16 cellular contexts compared by ENCODE assay signal in the genomic region with DNA sequence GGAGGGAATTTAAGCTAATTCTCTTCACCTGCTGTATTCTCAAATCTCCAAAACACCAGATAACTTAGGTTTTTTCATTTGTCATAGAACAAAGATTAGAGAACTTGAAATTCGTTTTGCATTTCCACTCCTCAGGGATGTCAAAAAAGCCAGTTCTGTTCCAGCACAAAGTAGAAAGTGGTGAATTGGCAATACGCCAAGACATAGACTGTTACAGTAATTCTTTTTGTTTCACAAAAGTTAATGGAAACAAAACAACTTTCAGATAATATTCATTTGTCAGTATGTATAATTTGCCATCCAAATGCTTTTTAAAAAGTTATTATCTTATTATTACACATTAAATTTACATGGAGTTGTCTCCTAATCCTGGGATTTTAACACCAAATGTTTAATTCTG. TPM values are rescaled to one million over a fixed set of nuclear protein-coding genes. Genes with fewer than 3 reads are reported as not detected.
"Had no signal": no experiment of that assay in that cellular context is flagged by ENCODE, and none has a peak within 500 bp of the region (broad histone marks: within the 10 kb centered on the region; RNA-seq: fewer than 3 reads in every experiment).

No MANE protein-coding gene starts in this region.

- H3K4me1 Mint-ChIP-seq: activated naive CD8-positive, alpha-beta T cell treated with anti-CD3 and anti-CD28 coated beads for 36 hours; activated T-helper 17 cell treated with anti-CD3 and anti-CD28 coated beads, Interleukin-2, amount 50 U/mL, for 72 hours; T-cell had no signal

- H3K4me3 Mint-ChIP-seq: activated CD8-positive, alpha-beta T cell treated with anti-CD3 and anti-CD28 coated beads for 36 hours; activated naive CD8-positive, alpha-beta T cell treated with anti-CD3 and anti-CD28 coated beads for 36 hours; activated T-helper 17 cell treated with anti-CD3 and anti-CD28 coated beads, Interleukin-2, amount 50 U/mL, for 72 hours; nephron progenitor cell; T-cell had no signal

- H3K36me3 Mint-ChIP-seq: activated naive CD8-positive, alpha-beta T cell treated with anti-CD3 and anti-CD28 coated beads for 36 hours; T-cell had no signal

- ATAC-seq: activated CD8-positive, alpha-beta T cell treated with anti-CD3 and anti-CD28 coated beads for 36 hours; activated T-helper 17 cell treated with anti-CD3 and anti-CD28 coated beads, Interleukin-2, amount 50 U/mL, for 72 hours; body of pancreas; esophagus mucosa; stimulated activated naive CD8-positive, alpha-beta T cell treated with anti-CD3 and anti-CD28 coated beads, Interleukin-15, Interleukin-2, amounts not matched to agents 100 U/mL and 50 U/mL, for 24 hours; T-cell had no signal

- H3K9me3 Mint-ChIP-seq: activated CD8-positive, alpha-beta T cell treated with anti-CD3 and anti-CD28 coated beads for 36 hours; activated naive CD8-positive, alpha-beta T cell treated with anti-CD3 and anti-CD28 coated beads for 36 hours; activated T-helper 17 cell treated with anti-CD3 and anti-CD28 coated beads, Interleukin-2, amount 50 U/mL, for 72 hours; nephron progenitor cell; T-cell had no signal

- H3K27ac Mint-ChIP-seq: activated CD8-positive, alpha-beta T cell treated with anti-CD3 and anti-CD28 coated beads for 36 hours; activated naive CD8-positive, alpha-beta T cell treated with anti-CD3 and anti-CD28 coated beads for 36 hours; activated T-helper 17 cell treated with anti-CD3 and anti-CD28 coated beads, Interleukin-2, amount 50 U/mL, for 72 hours; nephron progenitor cell; T-cell had no signal

- DNase-seq: activated CD4-positive, alpha-beta T cell treated with anti-CD3 and anti-CD28 coated beads for 48 hours; activated CD4-positive, CD25-positive, alpha-beta regulatory T cell; activated CD8-positive, alpha-beta T cell treated with anti-CD3 and anti-CD28 coated beads for 36 hours; activated naive CD4-positive, alpha-beta T cell; activated naive CD8-positive, alpha-beta T cell treated with anti-CD3 and anti-CD28 coated beads for 36 hours; activated T-cell treated with anti-CD3 and anti-CD28 coated beads, Interleukin-2, amount 50 U/mL, for 1 hour; amygdala; body of pancreas; central memory CD4-positive, alpha-beta T cell; midbrain; nephron progenitor cell; retina; stimulated activated naive CD8-positive, alpha-beta T cell treated with anti-CD3 and anti-CD28 coated beads, Interleukin-15, Interleukin-2, amounts not matched to agents 100 U/mL and 50 U/mL, for 24 hours; T-cell had no signal

RNA-seq across cellular contexts. Expression of a gene that starts 15.0 kb away (rescaled TPM):
- total RNA-seq: activated T-helper 17 cell treated with anti-CD3 and anti-CD28 coated beads, Interleukin-2, amount 50 U/mL, for 72 hours had no signal
